17 cellular contexts compared by ENCODE assay signal in genomic region chrX:30781711-30782444, GRCh38.
"Had no signal": no experiment of that assay in that cellular context is flagged by ENCODE, and none has a peak within 500 bp of the region (broad histone marks: within the 10 kb centered on the region; RNA-seq: fewer than 3 reads in every experiment).

No MANE protein-coding gene starts in this region.

- FAIRE-seq: colon had no signal

- H3K4me1 ChIP-seq: ascending aorta, esophagus squamous epithelium, transverse colon had no signal

- H3K4me3 ChIP-seq: ascending aorta, cardiac muscle cell, esophagus squamous epithelium, mucosa of descending colon, transverse colon had no signal

- H3K9me3 ChIP-seq: ascending aorta, esophagus squamous epithelium, mucosa of descending colon, neutrophil, transverse colon had no signal

- H3K27ac ChIP-seq: ascending aorta, cardiac muscle cell, esophagus squamous epithelium, neutrophil, transverse colon, WERI-Rb-1 had no signal

- H3K27me3 ChIP-seq: ascending aorta, cardiac muscle cell, esophagus squamous epithelium, neutrophil, transverse colon had no signal

- ATAC-seq: activated CD8-positive, alpha-beta memory T cell treated with anti-CD3 and anti-CD28 coated beads, Interleukin-2, amount 10 ng/mL, durations not matched to agents 7 days and 5 days; mucosa of descending colon; naive thymus-derived CD8-positive, alpha-beta T cell had no signal

- H3K36me3 ChIP-seq: ascending aorta, cardiac muscle cell, esophagus squamous epithelium, neutrophil, transverse colon, WERI-Rb-1 had no signal

- DNase-seq: activated CD4-positive, alpha-beta T cell treated with anti-CD3 and anti-CD28 coated beads, Interleukin-2, amount 10 ng/mL, durations not matched to agents 7 days and 5 days; activated CD8-positive, alpha-beta memory T cell treated with anti-CD3 and anti-CD28 coated beads, Interleukin-2, amount 10 ng/mL, durations not matched to agents 7 days and 5 days; activated naive CD8-positive, alpha-beta T cell treated with anti-CD3 and anti-CD28 coated beads, Interleukin-2, amount 10 ng/mL, durations not matched to agents 7 days and 5 days; esophagus squamous epithelium; foreskin fibroblast; head of caudate nucleus; mucosa of descending colon; naive thymus-derived CD8-positive, alpha-beta T cell; posterior cingulate gyrus; substantia nigra; T1000; transverse colon; WERI-Rb-1 had no signal
